ENCODE assay signal across 28 cellular contexts in genomic region chr18:49608366-49608747, GRCh38. TPM values are rescaled to one million over a fixed set of nuclear protein-coding genes. Genes with fewer than 3 reads are reported as not detected.
DNase-seq lines count a peak whose midpoint lies in the region; ATAC-seq and TF ChIP-seq lines count a peak whose summit lies in the region.
"Had no signal": no experiment of that assay in that cellular context is flagged by ENCODE, and none has a peak within 500 bp of the region (broad histone marks: within the 10 kb centered on the region; RNA-seq: fewer than 3 reads in every experiment).

No MANE protein-coding gene starts in this region.

- H3K79me2 ChIP-seq in mammary epithelial cell (ENCODE audit: insufficient read depth, low read length): no peaks in the 10 kb centered on the region

- ATAC-seq in Right ventricle myocardium superior (ENCODE audit: poor library complexity) (no peak), GM21367 (IDR thresholded peaks at IDR 0.05; ENCODE audit: unreplicated experiment) (no peak), HG03378 (IDR thresholded peaks at IDR 0.05; ENCODE audit: unreplicated experiment) (no peak)
- ATAC-seq: A549, esophagus mucosa, psoas muscle, WTC11 had no signal

- no peak for TF ChIP-seq POLR2A in thyroid gland (IDR thresholded peaks at IDR 0.05)

- in situ Hi-C loops in mammary epithelial cell (cut with MboI; ENCODE audit: low sequenced_read_pairs in 2 of 2): no loop called here

- no peaks in the 10 kb centered on the region for H3K36me3 ChIP-seq in cardiac muscle cell
- H3K36me3 ChIP-seq in mammary epithelial cell (ENCODE audit: insufficient read depth, low read length): no peaks in the 10 kb centered on the region
- no peaks in the 10 kb centered on the region for H3K36me3 ChIP-seq in thyroid gland
- H3K36me3 ChIP-seq: colonic mucosa, sigmoid colon, tibial artery, vagina had no signal

- H3K9me3 ChIP-seq in cardiac muscle cell (ENCODE audit: low read depth): no peaks in the 10 kb centered on the region
- H3K9me3 ChIP-seq in mammary epithelial cell (replicated peaks; ENCODE audit: insufficient read depth, low read length): no peaks in the 10 kb centered on the region
- H3K9me3 ChIP-seq in thyroid gland: no peaks in the 10 kb centered on the region
- H3K9me3 ChIP-seq: colonic mucosa, psoas muscle, vagina had no signal

- CTCF ChIA-PET in RWPE1 (lab: Yijun Ruan, JAX) (no interaction called here), mammary epithelial cell (lab: Charles Lee; ENCODE audit: low non-redundant PET) (no interaction called here)

- intact Hi-C loops in Right ventricle myocardium superior (cut with DNase I) (no loop called here), mammary epithelial cell (cut with micrococcal nuclease) (no loop called here), thyroid gland (cut with DNase I) (no loop called here)

- no CpG with 5 or more reads among the region's 1 CpG for WGBS in mammary epithelial cell (ENCODE audit: low coverage, missing lambda C conversion rate)
- WGBS in thyroid gland, 2 donors: 59 to 63% methylated on average over 1 of the region's 1 CpG

- dilution Hi-C loops in mammary epithelial cell (cut with HindIII; ENCODE audit: low sequenced_read_pairs): no loop called here

- POLR2A ChIA-PET in RWPE1 (lab: Yijun Ruan, JAX; ENCODE audit: low non-redundant PET): no interaction called here

- no peak overlapping the region for H3K9ac ChIP-seq in mammary epithelial cell (ENCODE audit: insufficient read depth, low read length)

- H3K27ac ChIP-seq in cardiac muscle cell: no peak overlapping the region
- peak overlapping the region; percentile 49; the same call in 1 of the 2 replicates for H3K27ac ChIP-seq in RWPE1
- peak overlapping the region; percentile 96 for H3K27ac ChIP-seq in mammary epithelial cell (ENCODE audit: insufficient read depth, low read depth, low read length)
- peak overlapping the region in 2 of 3 donors; percentile 16 to 17 for H3K27ac ChIP-seq in thyroid gland
- H3K27ac ChIP-seq: A549, colonic mucosa, HL-60, psoas muscle, sigmoid colon, tibial artery, vagina had no signal

- H3K27me3 ChIP-seq in cardiac muscle cell: no peaks in the 10 kb centered on the region
- H3K27me3 ChIP-seq in mammary epithelial cell (ENCODE audit: insufficient read depth, low read length): no peaks in the 10 kb centered on the region
- no peaks in the 10 kb centered on the region for H3K27me3 ChIP-seq in thyroid gland
- H3K27me3 ChIP-seq: colonic mucosa, sigmoid colon, vagina had no signal

- DNase-seq in cardiac muscle cell (ENCODE audit: low read depth in 1 of 2, low spot score in 1 of 2) (peak; percentile 16 to 40), Right ventricle myocardium superior (no peak), RWPE1 (ENCODE audit: low spot score) (no peak), mammary epithelial cell (no peak), thyroid gland (peak in 1 of 2 donors; percentile 37), NCI-H1930 (lab: John Stamatoyannopoulos, UW) (no peak)
- DNase-seq: activated CD4-positive, alpha-beta T cell treated with anti-CD3 and anti-CD28 coated beads, Interleukin-2, amount 10 ng/mL, durations not matched to agents 7 days and 5 days; amniotic stem cell; colonic mucosa; effector CD8-positive, alpha-beta T cell; EL; head of caudate nucleus; naive B cell; NCI-H1417 treated with DMSO at 0.1 percent for 48 hours; NCI-H2107; psoas muscle; SIG-M5; sigmoid colon; stimulated activated CD4-positive, alpha-beta T cell treated with anti-CD3 and anti-CD28 coated beads, Interleukin-4, amount 100 ng/mL, for 1 hour; tibial artery had no signal

- no peaks in the 10 kb centered on the region for H3K4me1 ChIP-seq in cardiac muscle cell (ENCODE audit: low read depth)
- H3K4me1 ChIP-seq in mammary epithelial cell (ENCODE audit: insufficient read depth, low read length): peaks cover 25% of the 10 kb centered on the region
- H3K4me1 ChIP-seq in thyroid gland: peaks cover 4 to 10% of the 10 kb centered on the region in 2 donors
- H3K4me1 ChIP-seq: colonic mucosa, psoas muscle, sigmoid colon, tibial artery, vagina had no signal

- BruUV-seq in mammary epithelial cell (replicated peaks; lab: Mats Ljungman, UMichigan): no TSS peak

- no peak overlapping the region for H2AFZ ChIP-seq in mammary epithelial cell (ENCODE audit: low read depth, low read length)

- H3K4me2 ChIP-seq in mammary epithelial cell (ENCODE audit: insufficient read depth, low read depth, low read length): no peak overlapping the region
- H3K4me2 ChIP-seq: A549 had no signal

- TF ChIP-seq CTCF in cardiac muscle cell (IDR thresholded peaks at IDR 0.05; ENCODE audit: low read depth, low read length) (no peak), RWPE1 (conservative IDR thresholded peaks at IDR 0.05; ENCODE audit: low read depth) (no peak), mammary epithelial cell (conservative IDR thresholded peaks at IDR 0.05 in 1 of 2, IDR thresholded peaks at IDR 0.05 in 1 of 2; ENCODE audit: extremely low read depth in 1 of 2, insufficient read depth in 1 of 2, low read depth in 1 of 2, low read length in 2 of 2) (no peak), thyroid gland (IDR thresholded peaks at IDR 0.05) (no peak)

- no peaks in the 10 kb centered on the region for H4K20me1 ChIP-seq in mammary epithelial cell (ENCODE audit: insufficient read depth, low read length)

- H3K4me3 ChIP-seq in cardiac muscle cell: no peak overlapping the region
- H3K4me3 ChIP-seq in mammary epithelial cell (replicated peaks in 1 of 3; ENCODE audit: insufficient read depth in 1 of 3, low read depth in 2 of 3, low read length in 3 of 3): no peak overlapping the region
- H3K4me3 ChIP-seq in thyroid gland (replicated peaks in 1 of 3): no peak overlapping the region
- H3K4me3 ChIP-seq: A549, colonic mucosa, psoas muscle, sigmoid colon, tibial artery, vagina had no signal

RNA-seq across cellular contexts. Expression of gene LIPG, which starts 46.5 kb away (rescaled TPM):
- 1.5 and 3.3 TPM in 2 replicates for total RNA-seq in cardiac muscle cell
- polyA plus RNA-seq in cardiac muscle cell: 1.5 and 2.8 TPM in 2 replicates
- total RNA-seq in Right ventricle myocardium superior: 0.19 TPM
- total RNA-seq in mammary epithelial cell: 100 to 1,000 TPM in 1 of 2 donors, 10 to 100 TPM in 1; 78.8 to 153 TPM
- polyA plus RNA-seq in mammary epithelial cell: 45.5 TPM
- 64.0 TPM for polyA minus RNA-seq in mammary epithelial cell
- 100 to 1,000 TPM; 230 to 981 (median 515) TPM for total RNA-seq in thyroid gland
- total RNA-seq: OCI-LY7 had no signal

Comparison
In these comparisons a context has a peak if more than half of its experiments do, and no peak if none do; other contexts are left out.
1. DNase-seq: peak in cardiac muscle cell (2 of 2); none in Right ventricle myocardium superior (single experiment), RWPE1 (single experiment), mammary epithelial cell (single experiment) and NCI-H1930 (0 of 2).
2. RNA of gene LIPG, which starts 46.5 kb away (total RNA-seq): 230 to 981 TPM in thyroid gland and 78.8 to 153 TPM in mammary epithelial cell; 1.5 to 3.3 TPM in cardiac muscle cell and 0.19 TPM in Right ventricle myocardium superior (single experiment); every median in the first group is over 10 times any median in the second.